11 cellular contexts compared by ENCODE assay signal in genomic region chr2:37459095-37459981, GRCh38.
DNase-seq lines count a peak whose midpoint lies in the region; ATAC-seq, FAIRE-seq and TF ChIP-seq lines count a peak whose summit lies in the region.
"Had no signal": no experiment of that assay in that cellular context is flagged by ENCODE, and none has a peak within 500 bp of the region (broad histone marks: within the 10 kb centered on the region; RNA-seq: fewer than 3 reads in every experiment).

No MANE protein-coding gene starts in this region.

- no peak overlapping the region for H3K9ac ChIP-seq in BLaER1 treated with 17β-estradiol and CSF1 and Interleukin-3, amounts not matched to agents 10 nM and 100 nM
- peak overlapping the region; percentile 8 for H3K9ac ChIP-seq in endothelial cell of umbilical vein (replicated peaks; ENCODE audit: extremely low read depth, insufficient read depth, low read length)

- TF ChIP-seq CTCF in endothelial cell of umbilical vein (IDR thresholded peaks at IDR 0.05; ENCODE audit: extremely low read depth in 1 of 2, insufficient read depth in 1 of 2, low read depth in 1 of 2, low read length in 2 of 2) = no peak

- no peaks in the 10 kb centered on the region for H4K20me1 ChIP-seq in BLaER1 treated with 17β-estradiol and CSF1 and Interleukin-3, amounts not matched to agents 10 nM and 100 nM
- no peaks in the 10 kb centered on the region for H4K20me1 ChIP-seq in endothelial cell of umbilical vein (replicated peaks; ENCODE audit: control insufficient read depth, extremely low read depth, insufficient read depth, low read length)

- no peaks in the 10 kb centered on the region for H3K9me1 ChIP-seq in endothelial cell of umbilical vein (replicated peaks; ENCODE audit: control insufficient read depth, extremely low read depth, insufficient read depth, low read length)

- FAIRE-seq in endothelial cell of umbilical vein (lab: Jason Lieb, UNC) = peak; percentile 12

- CTCF ChIA-PET in endothelial cell of umbilical vein (lab: Charles Lee) = interaction anchor here (0.8 to 2.1 kb wide), 8 partner anchors 10 to 373 kb away, joined by 3 to 7 read pairs (median 3); no protein-coding TSS in a partner anchor

- H3K4me3 ChIP-seq in BLaER1 treated with 17β-estradiol and CSF1 and Interleukin-3, amounts not matched to agents 10 nM and 100 nM = no peak overlapping the region
- no peak overlapping the region for H3K4me3 ChIP-seq in endothelial cell of umbilical vein (replicated peaks in 1 of 3; ENCODE audit: insufficient read depth in 1 of 3, low read depth in 1 of 3, low read length in 3 of 3)

- H3K36me3 ChIP-seq in BLaER1 treated with 17β-estradiol and CSF1 and Interleukin-3, amounts not matched to agents 10 nM and 100 nM = no peaks in the 10 kb centered on the region
- no peaks in the 10 kb centered on the region for H3K36me3 ChIP-seq in endothelial cell of umbilical vein (ENCODE audit: control insufficient read depth in 2 of 2, extremely low read depth in 1 of 2, insufficient read depth in 2 of 2, low read length in 2 of 2)

- H3K27me3 ChIP-seq in BLaER1 treated with 17β-estradiol and CSF1 and Interleukin-3, amounts not matched to agents 10 nM and 100 nM = no peaks in the 10 kb centered on the region
- H3K27me3 ChIP-seq in endothelial cell of umbilical vein (ENCODE audit: control insufficient read depth in 2 of 2, insufficient read depth in 2 of 2, low read length in 2 of 2) = no peaks in the 10 kb centered on the region

- no peak for TF ChIP-seq POLR2A in endothelial cell of umbilical vein (IDR thresholded peaks at IDR 0.05; ENCODE audit: low read depth, low read length)

- POLR2A ChIA-PET in endothelial cell of umbilical vein (lab: Charles Lee) = no interaction called here

- dilution Hi-C loops in endothelial cell of umbilical vein (cut with MboI; ENCODE audit: extremely low pct_ligation_motif_present, low sequenced_read_pairs) = no loop called here

- no TSS peak for BruUV-seq in endothelial cell of umbilical vein (replicated peaks; lab: Mats Ljungman, UMichigan)

- intact Hi-C loops in endothelial cell of umbilical vein (cut with micrococcal nuclease) (no loop called here), left colon (cut with DNase I, micrococcal nuclease) (no loop called here)

- DNase-seq in OCI-M1 (lab: John Stamatoyannopoulos, UW) (peak; percentile 40), endothelial cell of umbilical vein (ENCODE audit: low read depth, low spot score) (peak; percentile 79), myocyte (ENCODE audit: low read depth) (peak; percentile 22), substantia nigra (lab: John Stamatoyannopoulos, UW) (no peak), left colon (no peak), activated gamma-delta T cell (lab: John Stamatoyannopoulos, UW) (no peak), ecto neural progenitor cell (ENCODE audit: low spot score) (no peak)
- DNase-seq: activated CD4-positive, alpha-beta T cell treated with anti-CD3 and anti-CD28 coated beads, Interleukin-2, amount 50 U/mL, for 1 hour; DMS 273 treated with DMSO at 0.1 percent for 48 hours had no signal

- no peaks in the 10 kb centered on the region for H3K79me2 ChIP-seq in endothelial cell of umbilical vein (ENCODE audit: control insufficient read depth, insufficient read depth, low read length)

- H3K9me3 ChIP-seq in BLaER1 treated with 17β-estradiol and CSF1 and Interleukin-3, amounts not matched to agents 10 nM and 100 nM (replicated peaks in 1 of 11) = peaks cover 0 to 17% (median 8%) of the 10 kb centered on the region in 11 experiments; a peak in 4 of 22 replicates
- no peaks in the 10 kb centered on the region for H3K9me3 ChIP-seq in endothelial cell of umbilical vein (replicated peaks; ENCODE audit: control insufficient read depth, insufficient read depth, low read length)

- ATAC-seq in left colon = no peak
- ATAC-seq: HCT116 had no signal

- peak overlapping the region in 10 of 11 experiments; percentile 0 to 29 (median 16); a peak in 14 of 22 replicates for H3K4me2 ChIP-seq in BLaER1 treated with 17β-estradiol and CSF1 and Interleukin-3, amounts not matched to agents 10 nM and 100 nM
- H3K4me2 ChIP-seq in endothelial cell of umbilical vein (ENCODE audit: insufficient read depth, low read length) = peak overlapping the region; percentile 36

- H3K27ac ChIP-seq in BLaER1 treated with 17β-estradiol and CSF1 and Interleukin-3, amounts not matched to agents 10 nM and 100 nM = peak overlapping the region in 4 of 11 experiments; percentile 8 to 34 (median 20); a peak in 3 of 22 replicates
- peak overlapping the region; percentile 48 for H3K27ac ChIP-seq in endothelial cell of umbilical vein (ENCODE audit: insufficient read depth, low read depth, low read length)
- no peak overlapping the region for H3K27ac ChIP-seq in substantia nigra (ENCODE audit: low read depth, low read length, poor library complexity, severe bottlenecking)

- peak overlapping the region; percentile 52 for H2AFZ ChIP-seq in endothelial cell of umbilical vein (ENCODE audit: low read depth, low read length)

- H3K4me1 ChIP-seq in BLaER1 treated with 17β-estradiol and CSF1 and Interleukin-3, amounts not matched to agents 10 nM and 100 nM = peaks cover 19 to 34% (median 27%) of the 10 kb centered on the region in 10 experiments
- peaks cover 51% of the 10 kb centered on the region for H3K4me1 ChIP-seq in endothelial cell of umbilical vein (ENCODE audit: control insufficient read depth, extremely low read depth, insufficient read depth, low read length)

TF ChIP-seq in endothelial cell of umbilical vein, 7 proteins besides CTCF, POLR2A, EP300 and RAD21:
- TF ChIP-seq JUN (IDR thresholded peaks at IDR 0.05; ENCODE audit: borderline replicate concordance, insufficient read depth, insufficient read length, low read depth) (peak; percentile 49), FOS (IDR thresholded peaks at IDR 0.05; ENCODE audit: borderline replicate concordance, insufficient read depth, low read length) (peak; percentile 78), GATA2 (IDR thresholded peaks at IDR 0.05; ENCODE audit: insufficient read depth, insufficient read length, low read depth, low read length) (peak; percentile 89), EZH2 (IDR thresholded peaks at IDR 0.05; ENCODE audit: borderline replicate concordance, low read depth, low read length, severe bottlenecking) (no peak), POLR2AphosphoS5 (IDR thresholded peaks at IDR 0.05; ENCODE audit: insufficient read depth, low read depth, low read length) (peak; percentile 55), MYC (IDR thresholded peaks at IDR 0.05; ENCODE audit: low read depth, low read length) (no peak)
- TF ChIP-seq, protein P1, sequence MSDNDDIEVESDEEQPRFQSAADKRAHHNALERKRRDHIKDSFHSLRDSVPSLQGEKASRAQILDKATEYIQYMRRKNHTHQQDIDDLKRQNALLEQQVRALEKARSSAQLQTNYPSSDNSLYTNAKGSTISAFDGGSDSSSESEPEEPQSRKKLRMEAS (IDR thresholded peaks at IDR 0.05; ENCODE audit: insufficient read depth, insufficient read length) = no peak

Comparison
In these comparisons a context has a peak if more than half of its experiments do, and no peak if none do; other contexts are left out.
1. DNase-seq: peak in OCI-M1 (single experiment), endothelial cell of umbilical vein (single experiment) and myocyte (single experiment); none in substantia nigra (0 of 49), left colon (0 of 2), activated gamma-delta T cell (single experiment) and ecto neural progenitor cell (single experiment).